1 cellular context compared by ENCODE assay signal in the genomic region with DNA sequence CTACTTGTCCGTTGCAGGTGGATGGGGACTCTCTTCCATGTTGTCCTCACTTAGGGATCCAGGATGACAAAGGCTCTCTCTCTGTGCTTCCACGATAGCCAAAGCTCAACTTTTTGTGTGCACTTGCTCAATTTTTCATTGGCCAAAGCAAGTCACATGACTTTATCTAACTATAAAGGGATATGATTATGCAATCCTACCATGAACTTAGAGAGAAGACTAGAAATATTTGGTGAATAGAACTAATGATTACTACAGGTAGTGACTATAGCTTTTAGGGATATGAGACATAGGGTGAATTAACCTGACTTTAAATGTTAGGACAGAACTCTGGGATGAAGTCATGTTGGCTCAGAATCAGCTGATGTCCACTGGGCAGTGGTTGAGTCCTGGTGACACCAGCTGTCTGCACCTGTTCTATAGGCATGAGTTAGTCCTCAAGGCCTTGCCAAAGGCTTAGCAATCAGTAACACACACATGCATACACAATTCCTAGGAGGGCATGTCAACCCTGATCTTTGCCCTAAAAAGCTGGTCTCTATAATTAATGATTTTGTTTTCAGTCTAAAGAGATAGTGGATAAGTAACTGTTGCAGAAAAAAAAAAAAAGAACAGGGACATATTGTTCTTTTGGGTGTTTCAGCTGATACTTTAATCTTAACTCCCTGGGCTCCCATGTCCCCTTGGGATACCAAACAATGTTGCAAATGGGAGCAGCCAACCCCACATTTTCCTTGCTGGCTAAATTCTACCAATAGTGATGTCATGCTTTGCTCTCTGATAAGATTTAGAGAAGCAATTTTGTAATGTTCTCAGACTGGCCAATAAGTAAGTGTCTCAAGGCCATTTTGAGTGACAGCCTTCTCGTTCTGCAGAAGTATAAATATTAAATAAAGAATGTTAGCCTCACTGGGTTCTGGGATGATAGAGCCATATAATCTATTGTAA.
TF ChIP-seq lines count a peak whose summit lies in the region.

No MANE protein-coding gene starts in this region.

TF ChIP-seq in HepG2, 621 proteins besides CTCF, POLR2A, EP300 and RAD21 (continued from another document and continues in another):
- TF ChIP-seq FOXJ3 (CRISPR knock-in tag; IDR thresholded peaks at IDR 0.05; ENCODE audit: borderline replicate concordance) = no peak
- no peak for TF ChIP-seq FOXM1 (CRISPR knock-in tag; IDR thresholded peaks at IDR 0.05)
- TF ChIP-seq ZFP36L1 (CRISPR knock-in tag; IDR thresholded peaks at IDR 0.05) = no peak
- TF ChIP-seq CREM (IDR thresholded peaks at IDR 0.05) = no peak
- TF ChIP-seq CREM (CRISPR knock-in tag; IDR thresholded peaks at IDR 0.05) = no peak
- peak; percentile 68 for TF ChIP-seq ATF7 (IDR thresholded peaks at IDR 0.05)
- TF ChIP-seq ATF7 (CRISPR knock-in tag; IDR thresholded peaks at IDR 0.05) = no peak
- no peak for TF ChIP-seq POLR2G (IDR thresholded peaks at IDR 0.05; ENCODE audit: low read depth, low read length)
- TF ChIP-seq CEBPG (CRISPR knock-in tag; IDR thresholded peaks at IDR 0.05) = peak; percentile 78
- TF ChIP-seq MEIS2 (CRISPR knock-in tag; IDR thresholded peaks at IDR 0.05) = no peak
- TF ChIP-seq JUN (CRISPR knock-in tag; IDR thresholded peaks at IDR 0.05) = no peak
- TF ChIP-seq SIX1 (CRISPR knock-in tag; IDR thresholded peaks at IDR 0.05; ENCODE audit: borderline replicate concordance) = no peak
- no peak for TF ChIP-seq FIP1L1 (IDR thresholded peaks at IDR 0.05; ENCODE audit: borderline replicate concordance, insufficient read depth, low read depth, low read length)
- no peak for TF ChIP-seq ETV5 (CRISPR knock-in tag; IDR thresholded peaks at IDR 0.05; ENCODE audit: borderline replicate concordance)
- TF ChIP-seq RBAK (CRISPR knock-in tag; IDR thresholded peaks at IDR 0.05) = no peak
- TF ChIP-seq SNAI1 (CRISPR knock-in tag; IDR thresholded peaks at IDR 0.05; ENCODE audit: borderline replicate concordance) = no peak
- TF ChIP-seq, protein P1, sequence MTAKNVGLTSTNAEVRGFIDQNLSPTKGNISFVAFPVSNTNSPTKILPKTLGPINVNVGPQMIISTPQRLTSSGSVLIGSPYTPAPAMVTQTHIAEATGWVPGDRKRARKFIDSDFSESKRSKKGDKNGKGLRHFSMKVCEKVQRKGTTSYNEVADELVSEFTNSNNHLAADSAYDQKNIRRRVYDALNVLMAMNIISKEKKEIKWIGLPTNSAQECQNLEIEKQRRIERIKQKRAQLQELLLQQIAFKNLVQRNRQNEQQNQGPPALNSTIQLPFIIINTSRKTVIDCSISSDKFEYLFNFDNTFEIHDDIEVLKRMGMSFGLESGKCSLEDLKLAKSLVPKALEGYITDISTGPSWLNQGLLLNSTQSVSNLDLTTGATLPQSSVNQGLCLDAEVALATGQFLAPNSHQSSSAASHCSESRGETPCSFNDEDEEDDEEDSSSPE (CRISPR knock-in tag; IDR thresholded peaks at IDR 0.05) = no peak
- TF ChIP-seq, protein P2, sequence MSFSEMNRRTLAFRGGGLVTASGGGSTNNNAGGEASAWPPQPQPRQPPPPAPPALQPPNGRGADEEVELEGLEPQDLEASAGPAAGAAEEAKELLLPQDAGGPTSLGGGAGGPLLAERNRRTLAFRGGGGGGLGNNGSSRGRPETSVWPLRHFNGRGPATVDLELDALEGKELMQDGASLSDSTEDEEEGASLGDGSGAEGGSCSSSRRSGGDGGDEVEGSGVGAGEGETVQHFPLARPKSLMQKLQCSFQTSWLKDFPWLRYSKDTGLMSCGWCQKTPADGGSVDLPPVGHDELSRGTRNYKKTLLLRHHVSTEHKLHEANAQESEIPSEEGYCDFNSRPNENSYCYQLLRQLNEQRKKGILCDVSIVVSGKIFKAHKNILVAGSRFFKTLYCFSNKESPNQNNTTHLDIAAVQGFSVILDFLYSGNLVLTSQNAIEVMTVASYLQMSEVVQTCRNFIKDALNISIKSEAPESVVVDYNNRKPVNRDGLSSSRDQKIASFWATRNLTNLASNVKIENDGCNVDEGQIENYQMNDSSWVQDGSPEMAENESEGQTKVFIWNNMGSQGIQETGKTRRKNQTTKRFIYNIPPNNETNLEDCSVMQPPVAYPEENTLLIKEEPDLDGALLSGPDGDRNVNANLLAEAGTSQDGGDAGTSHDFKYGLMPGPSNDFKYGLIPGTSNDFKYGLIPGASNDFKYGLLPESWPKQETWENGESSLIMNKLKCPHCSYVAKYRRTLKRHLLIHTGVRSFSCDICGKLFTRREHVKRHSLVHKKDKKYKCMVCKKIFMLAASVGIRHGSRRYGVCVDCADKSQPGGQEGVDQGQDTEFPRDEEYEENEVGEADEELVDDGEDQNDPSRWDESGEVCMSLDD (CRISPR knock-in tag; IDR thresholded peaks at IDR 0.05; ENCODE audit: borderline replicate concordance) = no peak
- no peak for TF ChIP-seq ZNF232 (CRISPR knock-in tag; IDR thresholded peaks at IDR 0.05; ENCODE audit: borderline replicate concordance)
- no peak for TF ChIP-seq ZNF101 (CRISPR knock-in tag; IDR thresholded peaks at IDR 0.05; ENCODE audit: borderline replicate concordance, low read depth)
- peak; percentile 90 for TF ChIP-seq CEBPB (IDR thresholded peaks at IDR 0.05; ENCODE audit: borderline replicate concordance, low read depth, low read length)
- no peak for TF ChIP-seq ZMYM3 (CRISPR knock-in tag; IDR thresholded peaks at IDR 0.05)
- TF ChIP-seq, protein P3, sequence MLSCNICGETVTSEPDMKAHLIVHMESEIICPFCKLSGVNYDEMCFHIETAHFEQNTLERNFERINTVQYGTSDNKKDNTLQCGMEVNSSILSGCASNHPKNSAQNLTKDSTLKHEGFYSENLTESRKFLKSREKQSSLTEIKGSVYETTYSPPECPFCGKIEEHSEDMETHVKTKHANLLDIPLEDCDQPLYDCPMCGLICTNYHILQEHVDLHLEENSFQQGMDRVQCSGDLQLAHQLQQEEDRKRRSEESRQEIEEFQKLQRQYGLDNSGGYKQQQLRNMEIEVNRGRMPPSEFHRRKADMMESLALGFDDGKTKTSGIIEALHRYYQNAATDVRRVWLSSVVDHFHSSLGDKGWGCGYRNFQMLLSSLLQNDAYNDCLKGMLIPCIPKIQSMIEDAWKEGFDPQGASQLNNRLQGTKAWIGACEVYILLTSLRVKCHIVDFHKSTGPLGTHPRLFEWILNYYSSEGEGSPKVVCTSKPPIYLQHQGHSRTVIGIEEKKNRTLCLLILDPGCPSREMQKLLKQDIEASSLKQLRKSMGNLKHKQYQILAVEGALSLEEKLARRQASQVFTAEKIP (CRISPR knock-in tag; IDR thresholded peaks at IDR 0.05; ENCODE audit: borderline replicate concordance) = no peak
- no peak for TF ChIP-seq RBM22 (optimal IDR thresholded peaks at IDR 0.05; ENCODE audit: low read length)
- TF ChIP-seq ZNF326 (CRISPR knock-in tag; IDR thresholded peaks at IDR 0.05; ENCODE audit: borderline replicate concordance) = no peak
- TF ChIP-seq BCL6 (CRISPR knock-in tag; IDR thresholded peaks at IDR 0.05) = peak; percentile 37; the same call in 1 of the 2 replicates
- TF ChIP-seq PAWR (CRISPR knock-in tag; IDR thresholded peaks at IDR 0.05; ENCODE audit: borderline replicate concordance) = no peak
- TF ChIP-seq RAD51 (IDR thresholded peaks at IDR 0.05; ENCODE audit: borderline replicate concordance) = peak; percentile 65; the same call in 1 of the 2 replicates
- no peak for TF ChIP-seq MAZ (IDR thresholded peaks at IDR 0.05; ENCODE audit: borderline replicate concordance, low read depth, low read length)
- TF ChIP-seq MAZ (CRISPR knock-in tag; IDR thresholded peaks at IDR 0.05; ENCODE audit: low read depth) = no peak
- TF ChIP-seq ZNF20 (CRISPR knock-in tag; IDR thresholded peaks at IDR 0.05) = no peak
- no peak for TF ChIP-seq ZKSCAN5 (CRISPR knock-in tag; IDR thresholded peaks at IDR 0.05)
- TF ChIP-seq EHMT2 (IDR thresholded peaks at IDR 0.05; ENCODE audit: borderline replicate concordance, low read depth, low read length) = peak; percentile 51; the same call in 1 of the 2 replicates
- TF ChIP-seq, protein P4, sequence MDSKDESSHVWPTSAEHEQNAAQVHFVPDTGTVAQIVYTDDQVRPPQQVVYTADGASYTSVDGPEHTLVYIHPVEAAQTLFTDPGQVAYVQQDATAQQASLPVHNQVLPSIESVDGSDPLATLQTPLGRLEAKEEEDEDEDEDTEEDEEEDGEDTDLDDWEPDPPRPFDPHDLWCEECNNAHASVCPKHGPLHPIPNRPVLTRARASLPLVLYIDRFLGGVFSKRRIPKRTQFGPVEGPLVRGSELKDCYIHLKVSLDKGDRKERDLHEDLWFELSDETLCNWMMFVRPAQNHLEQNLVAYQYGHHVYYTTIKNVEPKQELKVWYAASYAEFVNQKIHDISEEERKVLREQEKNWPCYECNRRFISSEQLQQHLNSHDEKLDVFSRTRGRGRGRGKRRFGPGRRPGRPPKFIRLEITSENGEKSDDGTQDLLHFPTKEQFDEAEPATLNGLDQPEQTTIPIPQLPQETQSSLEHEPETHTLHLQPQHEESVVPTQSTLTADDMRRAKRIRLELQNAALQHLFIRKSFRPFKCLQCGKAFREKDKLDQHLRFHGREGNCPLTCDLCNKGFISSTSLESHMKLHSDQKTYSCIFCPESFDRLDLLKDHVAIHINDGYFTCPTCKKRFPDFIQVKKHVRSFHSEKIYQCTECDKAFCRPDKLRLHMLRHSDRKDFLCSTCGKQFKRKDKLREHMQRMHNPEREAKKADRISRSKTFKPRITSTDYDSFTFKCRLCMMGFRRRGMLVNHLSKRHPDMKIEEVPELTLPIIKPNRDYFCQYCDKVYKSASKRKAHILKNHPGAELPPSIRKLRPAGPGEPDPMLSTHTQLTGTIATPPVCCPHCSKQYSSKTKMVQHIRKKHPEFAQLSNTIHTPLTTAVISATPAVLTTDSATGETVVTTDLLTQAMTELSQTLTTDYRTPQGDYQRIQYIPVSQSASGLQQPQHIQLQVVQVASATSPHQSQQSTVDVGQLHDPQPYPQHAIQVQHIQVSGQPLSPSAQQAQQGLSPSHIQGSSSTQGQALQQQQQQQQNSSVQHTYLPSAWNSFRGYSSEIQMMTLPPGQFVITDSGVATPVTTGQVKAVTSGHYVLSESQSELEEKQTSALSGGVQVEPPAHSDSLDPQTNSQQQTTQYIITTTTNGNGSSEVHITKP (CRISPR knock-in tag; IDR thresholded peaks at IDR 0.05; ENCODE audit: low read depth) = no peak
- TF ChIP-seq RXRA (CRISPR knock-in tag; IDR thresholded peaks at IDR 0.05) = no peak
- TF ChIP-seq, protein P5, sequence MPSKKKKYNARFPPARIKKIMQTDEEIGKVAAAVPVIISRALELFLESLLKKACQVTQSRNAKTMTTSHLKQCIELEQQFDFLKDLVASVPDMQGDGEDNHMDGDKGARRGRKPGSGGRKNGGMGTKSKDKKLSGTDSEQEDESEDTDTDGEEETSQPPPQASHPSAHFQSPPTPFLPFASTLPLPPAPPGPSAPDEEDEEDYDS (CRISPR knock-in tag; IDR thresholded peaks at IDR 0.05) = no peak
- no peak for TF ChIP-seq ZKSCAN8 (CRISPR knock-in tag; IDR thresholded peaks at IDR 0.05; ENCODE audit: borderline replicate concordance)
- no peak for TF ChIP-seq SOX5 (CRISPR knock-in tag; IDR thresholded peaks at IDR 0.05; ENCODE audit: borderline replicate concordance)
- TF ChIP-seq ARHGAP35 (CRISPR knock-in tag; IDR thresholded peaks at IDR 0.05; ENCODE audit: borderline replicate concordance) = no peak
- no peak for TF ChIP-seq ZSCAN9 (CRISPR knock-in tag; IDR thresholded peaks at IDR 0.05; ENCODE audit: borderline replicate concordance)
- TF ChIP-seq, protein P6, sequence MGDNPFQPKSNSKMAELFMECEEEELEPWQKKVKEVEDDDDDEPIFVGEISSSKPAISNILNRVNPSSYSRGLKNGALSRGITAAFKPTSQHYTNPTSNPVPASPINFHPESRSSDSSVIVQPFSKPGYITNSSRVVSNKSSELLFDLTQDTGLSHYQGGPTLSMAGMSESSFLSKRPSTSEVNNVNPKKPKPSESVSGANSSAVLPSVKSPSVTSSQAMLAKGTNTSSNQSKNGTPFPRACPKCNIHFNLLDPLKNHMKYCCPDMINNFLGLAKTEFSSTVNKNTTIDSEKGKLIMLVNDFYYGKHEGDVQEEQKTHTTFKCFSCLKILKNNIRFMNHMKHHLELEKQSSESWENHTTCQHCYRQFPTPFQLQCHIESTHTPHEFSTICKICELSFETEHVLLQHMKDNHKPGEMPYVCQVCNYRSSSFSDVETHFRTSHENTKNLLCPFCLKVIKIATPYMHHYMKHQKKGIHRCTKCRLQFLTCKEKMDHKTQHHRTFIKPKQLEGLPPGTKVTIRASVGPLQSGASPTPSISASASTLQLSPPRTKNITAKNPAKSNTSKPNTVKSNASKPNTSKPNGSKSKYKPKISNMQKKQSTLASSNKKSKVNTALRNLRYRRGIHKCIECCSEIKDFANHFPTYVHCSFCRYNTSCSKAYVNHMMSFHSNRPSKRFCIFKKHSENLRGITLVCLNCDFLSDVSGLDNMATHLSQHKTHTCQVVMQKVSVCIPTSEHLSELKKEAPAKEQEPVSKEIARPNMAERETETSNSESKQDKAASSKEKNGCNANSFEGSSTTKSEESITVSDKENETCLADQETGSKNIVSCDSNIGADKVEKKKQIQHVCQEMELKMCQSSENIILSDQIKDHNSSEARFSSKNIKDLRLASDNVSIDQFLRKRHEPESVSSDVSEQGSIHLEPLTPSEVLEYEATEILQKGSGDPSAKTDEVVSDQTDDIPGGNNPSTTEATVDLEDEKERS (CRISPR knock-in tag; IDR thresholded peaks at IDR 0.05) = no peak
- TF ChIP-seq, protein P7, sequence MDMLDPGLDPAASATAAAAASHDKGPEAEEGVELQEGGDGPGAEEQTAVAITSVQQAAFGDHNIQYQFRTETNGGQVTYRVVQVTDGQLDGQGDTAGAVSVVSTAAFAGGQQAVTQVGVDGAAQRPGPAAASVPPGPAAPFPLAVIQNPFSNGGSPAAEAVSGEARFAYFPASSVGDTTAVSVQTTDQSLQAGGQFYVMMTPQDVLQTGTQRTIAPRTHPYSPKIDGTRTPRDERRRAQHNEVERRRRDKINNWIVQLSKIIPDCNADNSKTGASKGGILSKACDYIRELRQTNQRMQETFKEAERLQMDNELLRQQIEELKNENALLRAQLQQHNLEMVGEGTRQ (IDR thresholded peaks at IDR 0.05; ENCODE audit: low read depth, low read length) = 0 out of 2 replicates have a peak, but pooled peaks have one; percentile 20
- TF ChIP-seq, protein P7 (CRISPR knock-in tag; IDR thresholded peaks at IDR 0.05; ENCODE audit: borderline replicate concordance) = peak; percentile 64; the same call in 1 of the 2 replicates
- TF ChIP-seq TSC22D2 (CRISPR knock-in tag; IDR thresholded peaks at IDR 0.05; ENCODE audit: borderline replicate concordance) = no peak
- TF ChIP-seq YY1 (IDR thresholded peaks at IDR 0.05; ENCODE audit: insufficient read depth, insufficient replicate concordance, low read depth, low read length) = no peak
- no peak for TF ChIP-seq NR2F1 (CRISPR knock-in tag; IDR thresholded peaks at IDR 0.05)
- no peak for TF ChIP-seq MTF1 (CRISPR knock-in tag; IDR thresholded peaks at IDR 0.05)
- TF ChIP-seq HDAC1 (CRISPR knock-in tag; IDR thresholded peaks at IDR 0.05) = peak; percentile 24; the same call in 1 of the 2 replicates
- no peak for TF ChIP-seq RCOR2 (CRISPR knock-in tag; IDR thresholded peaks at IDR 0.05)
